Comparison of ENCODE assay signal across 16 cellular contexts in genomic region chr17:16916557-16916920, GRCh38. TPM values are rescaled to one million over a fixed set of nuclear protein-coding genes. Genes with fewer than 3 reads are reported as not detected.
"Had no signal": no experiment of that assay in that cellular context is flagged by ENCODE, and none has a peak within 500 bp of the region (broad histone marks: within the 10 kb centered on the region; RNA-seq: fewer than 3 reads in every experiment).

No MANE protein-coding gene starts in this region.

- H3K36me3 ChIP-seq: ascending aorta, gastrocnemius medialis, heart left ventricle, left lung, prostate gland, right atrium auricular region, thyroid gland had no signal

- H3K9me3 ChIP-seq: ascending aorta, gastrocnemius medialis, heart left ventricle, left lung, prostate gland, right atrium auricular region, thyroid gland had no signal

- H3K27ac ChIP-seq: ascending aorta, gastrocnemius medialis, heart left ventricle, left lung, prostate gland, right atrium auricular region, thyroid gland had no signal

- H3K27me3 ChIP-seq: ascending aorta, gastrocnemius medialis, heart left ventricle, left lung, right atrium auricular region, thyroid gland had no signal

- DNase-seq: activated naive CD4-positive, alpha-beta T cell treated with anti-CD3 and anti-CD28 coated beads, Interleukin-2, amount 50 U/mL, for 16 hours; activated T-cell treated with anti-CD3 and anti-CD28 coated beads, Interleukin-2, amount 50 U/mL, for 4 hours; cortex of kidney; gastrocnemius medialis; kidney; occipital lobe; T-helper 17 cell had no signal

- H3K4me1 Mint-ChIP-seq: T-helper 17 cell had no signal

- H3K9me3 Mint-ChIP-seq: activated T-cell treated with anti-CD3 and anti-CD28 coated beads, Interleukin-2, amount 50 U/mL, for 4 hours; nephron progenitor cell had no signal

- H3K4me1 ChIP-seq: ascending aorta, gastrocnemius medialis, left lung, prostate gland, right atrium auricular region had no signal

- H3K27ac Mint-ChIP-seq: nephron progenitor cell, T-helper 17 cell had no signal

- H3K4me3 ChIP-seq: ascending aorta, gastrocnemius medialis, heart left ventricle, left lung, prostate gland, right atrium auricular region, thyroid gland had no signal

- H3K4me3 Mint-ChIP-seq: activated T-cell treated with anti-CD3 and anti-CD28 coated beads, Interleukin-2, amount 50 U/mL, for 4 hours; nephron progenitor cell; T-helper 17 cell had no signal

- ATAC-seq: activated T-cell treated with anti-CD3 and anti-CD28 coated beads, Interleukin-2, amount 50 U/mL, for 4 hours; gastrocnemius medialis; T-helper 17 cell had no signal

RNA-seq across cellular contexts. Expression of gene TNFRSF13B, which starts 55.4 kb away (rescaled TPM):
- total RNA-seq: ascending aorta, gastrocnemius medialis, heart left ventricle, mammary epithelial cell, myocyte, occipital lobe, prostate gland, right atrium auricular region, thyroid gland had no signal
